ENCODE assay signal across 8 cellular contexts in genomic region chr12:4857472-4858291, GRCh38. TPM values are rescaled to one million over a fixed set of nuclear protein-coding genes. Genes with fewer than 3 reads are reported as not detected.
DNase-seq lines count a peak whose midpoint lies in the region; ATAC-seq, FAIRE-seq and TF ChIP-seq lines count a peak whose summit lies in the region.

No MANE protein-coding gene starts in this region.

- peaks cover 16% of the 10 kb centered on the region for H3K27me3 ChIP-seq in astrocyte (ENCODE audit: insufficient read depth, low read length)
- no peaks in the 10 kb centered on the region for H3K27me3 ChIP-seq in gastrocnemius medialis

- H3K9me3 ChIP-seq in astrocyte (ENCODE audit: insufficient read depth, low read depth, low read length) (no peaks in the 10 kb centered on the region), gastrocnemius medialis (no peaks in the 10 kb centered on the region)

- H2AFZ ChIP-seq in astrocyte (ENCODE audit: low read depth, low read length) = peak overlapping the region; percentile 54

- H3K4me1 ChIP-seq in astrocyte (ENCODE audit: insufficient read depth, low read length) (peaks cover 9% of the 10 kb centered on the region), gastrocnemius medialis (peaks cover 5 to 9% of the 10 kb centered on the region in 2 donors)

- intact Hi-C loops in gastrocnemius medialis (cut with DNase I; ENCODE audit: low total_unique reads) = loop anchor here (1.0 kb wide), 1 partner anchor 146 kb away; no protein-coding TSS in a partner anchor

- H3K9me3 Mint-ChIP-seq in HFFc6 (no peaks in the 10 kb centered on the region), astrocyte (ENCODE audit: unreplicated experiment) (peaks cover 1% of the 10 kb centered on the region)

- peaks cover 40% of the 10 kb centered on the region for H3K27me3 Mint-ChIP-seq in HFFc6 (ENCODE audit: insufficient read depth)
- H3K27me3 Mint-ChIP-seq in astrocyte (ENCODE audit: low read depth, unreplicated experiment) = peaks cover 59% of the 10 kb centered on the region

- FAIRE-seq in astrocyte (lab: Jason Lieb, UNC) = no peak

- DNase-seq in DMS79 treated with DMSO at 0.1 percent for 48 hours (lab: John Stamatoyannopoulos, UW) (peak; percentile 65), HFFc6 (peak; percentile 64), NCI-H187 treated with DMSO at 0.1 percent for 48 hours (lab: John Stamatoyannopoulos, UW) (peak; percentile 66), T-helper 9 cell (peak; percentile 59), astrocyte (ENCODE audit: low read depth) (peak; percentile 41), iPS DF 19.7 (ENCODE audit: low read depth, low spot score) (peak; percentile 54), gastrocnemius medialis (peak; percentile 30 to 35)

- H3K4me3 ChIP-seq in astrocyte (ENCODE audit: insufficient read depth, low read depth, low read length) (no peak overlapping the region), gastrocnemius medialis (peak overlapping the region; percentile 1 to 24 (median 13))

- no peaks in the 10 kb centered on the region for H4K20me1 ChIP-seq in astrocyte (ENCODE audit: insufficient read depth, low read length)

- in situ Hi-C loops in gastrocnemius medialis (cut with MboI; ENCODE audit: low sequenced_read_pairs in 4 of 4) = loop anchor here (5.0 to 25.0 kb wide), 4 partner anchors 145 to 580 kb away; partner anchors contain the start of gene NTF3 (in 1 of the 4)

- H3K4me1 Mint-ChIP-seq in HFFc6 (ENCODE audit: low read depth) (peaks cover 9% of the 10 kb centered on the region), astrocyte (ENCODE audit: low read depth, unreplicated experiment) (peaks cover 14% of the 10 kb centered on the region)

- H3K4me3 Mint-ChIP-seq in HFFc6 (peak overlapping the region; percentile 73), astrocyte (ENCODE audit: unreplicated experiment) (no peak overlapping the region)

- no peaks in the 10 kb centered on the region for H3K79me2 ChIP-seq in astrocyte (ENCODE audit: insufficient read depth, low read length)

- H3K36me3 ChIP-seq in astrocyte (ENCODE audit: insufficient read depth, low read length) (no peaks in the 10 kb centered on the region), gastrocnemius medialis (no peaks in the 10 kb centered on the region)

- no peaks in the 10 kb centered on the region for H3K36me3 Mint-ChIP-seq in HFFc6 (ENCODE audit: low read depth)
- peaks cover 2% of the 10 kb centered on the region for H3K36me3 Mint-ChIP-seq in astrocyte (ENCODE audit: low read depth, unreplicated experiment)

- no peak overlapping the region for H3K27ac Mint-ChIP-seq in HFFc6
- no peak overlapping the region for H3K27ac Mint-ChIP-seq in astrocyte (ENCODE audit: unreplicated experiment)

- H3K4me2 ChIP-seq in astrocyte (ENCODE audit: low read length) = peak overlapping the region; percentile 78

- TF ChIP-seq POLR2A in gastrocnemius medialis (IDR thresholded peaks at IDR 0.05) = no peak

- no peak overlapping the region for H3K9ac ChIP-seq in astrocyte (ENCODE audit: low read length)

- TF ChIP-seq CTCF in HFFc6 (IDR thresholded peaks at IDR 0.05) = peak; percentile 94
- peak; percentile 92 for TF ChIP-seq CTCF in astrocyte (IDR thresholded peaks at IDR 0.05; ENCODE audit: insufficient read depth, low read depth, low read length)
- TF ChIP-seq CTCF in gastrocnemius medialis (IDR thresholded peaks at IDR 0.05 in 4 of 5, conservative IDR thresholded peaks at IDR 0.05 in 1 of 5) = peak; percentile 63 to 87 (median 72)

- ATAC-seq in gastrocnemius medialis (peak; percentile 88 to 89), HG02623 (IDR thresholded peaks at IDR 0.05; ENCODE audit: unreplicated experiment) (no peak)

- no peak overlapping the region for H3K27ac ChIP-seq in astrocyte (ENCODE audit: low read depth, low read length)
- no peak overlapping the region for H3K27ac ChIP-seq in gastrocnemius medialis

RNA-seq across cellular contexts. Expression of gene KCNA1, which starts 52.0 kb away (rescaled TPM):
- not detected for total RNA-seq in HFFc6 (2021; fragmentation: NEBNext Ultra II Directional; extraction: Animal tissue kit (Norgen Biotek cat#: 25700))
- total RNA-seq in astrocyte (0.27 and 0.60 TPM in 2 replicates), gastrocnemius medialis (not detected)
